ENCODE assay signal across 8 cellular contexts in genomic region chr3:180989291-180990163, GRCh38. TPM values are rescaled to one million over a fixed set of nuclear protein-coding genes. Genes with fewer than 3 reads are reported as not detected.
DNase-seq lines count a peak whose midpoint lies in the region; ATAC-seq and TF ChIP-seq lines count a peak whose summit lies in the region.

TSS of gene DNAJC19 (minus strand) at chr3:180989736. CDS start at chr3:180989602, 134 bp downstream.

- WGBS in spleen, 5 donors = 0 to 1% (median 0%) methylated on average over 32 to 43 of the region's 43 CpGs

- peak; percentile 90 for DNase-seq in AG08396 (ENCODE audit: low spot score)
- DNase-seq in NCI-H345 treated with DMSO at 0.1 percent for 48 hours (lab: John Stamatoyannopoulos, UW; ENCODE audit: unreplicated experiment) = peak; percentile 97
- peak; percentile 52 to 78 (median 72) for DNase-seq in activated CD4-positive, CD25-positive, alpha-beta regulatory T cell (lab: John Stamatoyannopoulos, UW)
- peak; percentile 94 for DNase-seq in central memory CD4-positive, alpha-beta T cell
- DNase-seq in inferior parietal cortex (ENCODE audit: extremely low spot score) = peak; percentile 97
- peak; percentile 96 for DNase-seq in spleen

- peak within 1 kb of the TSS; percentile 62 to 84 (median 70) for H3K4me3 ChIP-seq in spleen

- no peak for TF ChIP-seq CTCF in spleen (IDR thresholded peaks at IDR 0.05 in 8 of 11, conservative IDR thresholded peaks at IDR 0.05 in 3 of 11)

- peak in 2 of 3 donors; percentile 31 to 76 for TF ChIP-seq POLR2A in spleen (IDR thresholded peaks at IDR 0.05)

- no peaks in the 10 kb centered on the region for H3K27me3 ChIP-seq in spleen (replicated peaks in 1 of 7)

- peak; percentile 95 for ATAC-seq in GM19023 (IDR thresholded peaks at IDR 0.05; ENCODE audit: unreplicated experiment)
- peak; percentile 98 for ATAC-seq in HG03280 (IDR thresholded peaks at IDR 0.05; ENCODE audit: unreplicated experiment)

- intact Hi-C loops in spleen (cut with DNase I; ENCODE audit: low total_unique reads) = no loop called here

- peak within 1 kb of the TSS; percentile 74 to 89 (median 87) for H3K27ac ChIP-seq in spleen

- H3K4me1 ChIP-seq in spleen = peaks cover 16 to 43% (median 29%) of the 10 kb centered on the region in 6 donors

- peaks cover 0 to 35% (median 22%) of the 10 kb centered on the region in 6 donors for H3K36me3 ChIP-seq in spleen

- H3K9me3 ChIP-seq in spleen = no peaks in the 10 kb centered on the region

RNA-seq across cellular contexts. Expression of gene DNAJC19, which starts in this region (rescaled TPM):
- total RNA-seq in spleen = 10 to 100 TPM; 27.6 to 54.0 (median 35.8) TPM
- polyA plus RNA-seq in spleen = 10 to 100 TPM; 38.1 to 45.1 (median 42.5) TPM

Comparison
In these comparisons a context has a peak if more than half of its experiments do, and no peak if none do; other contexts are left out.
1. Peak in every context shown above with its lines: DNase-seq, ATAC-seq, H3K4me3 ChIP-seq and H3K27ac ChIP-seq.